Comparison of ENCODE assay signal across 8 cellular contexts in genomic region chr11:59058120-59058917, GRCh38. TPM values are rescaled to one million over a fixed set of nuclear protein-coding genes. Genes with fewer than 3 reads are reported as not detected.
DNase-seq lines count a peak whose midpoint lies in the region; ATAC-seq, FAIRE-seq and TF ChIP-seq lines count a peak whose summit lies in the region.
"Not testable (repeated sequence)": the region's sequence is repeated elsewhere in the genome, so short reads cannot be mapped to it uniquely, and the experiment has no call there.

No MANE protein-coding gene starts in this region.

- H3K36me3 Mint-ChIP-seq in central memory CD8-positive, alpha-beta T cell (ENCODE audit: insufficient read depth) = not testable (repeated sequence)

- H3K9me3 Mint-ChIP-seq in central memory CD8-positive, alpha-beta T cell = not testable (repeated sequence)

- H3K9me3 ChIP-seq in keratinocyte (ENCODE audit: control insufficient read depth, low read depth, low read length) = not testable (repeated sequence)

- H3K4me1 ChIP-seq in keratinocyte (ENCODE audit: control insufficient read depth, extremely low read depth, insufficient read depth, low read length) = not testable (repeated sequence)

- H3K27me3 ChIP-seq in keratinocyte (ENCODE audit: control insufficient read depth, extremely low read depth, insufficient read depth, low read length) = peaks cover 11% of the 10 kb centered on the region

- H3K4me2 ChIP-seq in keratinocyte (ENCODE audit: control insufficient read depth, extremely low read depth, insufficient read depth, low read depth, low read length) = peak overlapping the region; percentile 90

- H2AFZ ChIP-seq in keratinocyte (ENCODE audit: control insufficient read depth, low read length) = peak overlapping the region; percentile 87

- dilution Hi-C loops in keratinocyte (cut with MboI; ENCODE audit: extremely low pct_ligation_motif_present, low sequenced_read_pairs) = not testable (repeated sequence)

- not testable (repeated sequence) for H3K36me3 ChIP-seq in keratinocyte (ENCODE audit: control insufficient read depth in 2 of 2, extremely low read depth in 1 of 2, insufficient read depth in 2 of 2, low read length in 2 of 2)

- not testable (repeated sequence) for H4K20me1 ChIP-seq in keratinocyte (ENCODE audit: control insufficient read depth, extremely low read depth, insufficient read depth, low read length)

- TF ChIP-seq CTCF in AG09319 (IDR thresholded peaks at IDR 0.05; ENCODE audit: low read depth, low read length) = peak; percentile 73
- TF ChIP-seq CTCF in keratinocyte (optimal IDR thresholded peaks at IDR 0.05 in 1 of 3, IDR thresholded peaks at IDR 0.05 in 1 of 3, conservative IDR thresholded peaks at IDR 0.05 in 1 of 3; ENCODE audit: extremely low read depth in 1 of 3, insufficient read depth in 2 of 3, low read length in 3 of 3) = peak; percentile 91 to 98 (median 95)

- H3K27ac Mint-ChIP-seq in central memory CD8-positive, alpha-beta T cell (ENCODE audit: low read depth) = not testable (repeated sequence)

- DNase-seq in AG09319 (ENCODE audit: extremely low read depth, low read depth) (peak; percentile 61), NCI-H2227 (lab: John Stamatoyannopoulos, UW; ENCODE audit: unreplicated experiment) (peak; percentile 94), keratinocyte (ENCODE audit: low read depth, low spot score) (peak; percentile 65)
- DNase-seq in activated CD4-positive, CD25-positive, alpha-beta regulatory T cell treated with anti-CD3 and anti-CD28 coated beads, Interleukin-2, amount 50 U/mL, for 16 hours (ENCODE audit: low read depth, low spot score) = peak; percentile 55
- DNase-seq in central memory CD8-positive, alpha-beta T cell (ENCODE audit: low spot score in 2 of 2) = peak; percentile 67 to 74
- DNase-seq in stimulated activated CD4-positive, alpha-beta T cell treated with anti-CD3 and anti-CD28 coated beads, Interleukin-12 subunit alpha, Interleukin-12 subunit beta, amount 100 ng/mL, for 4 hours = peak; percentile 77

- H3K4me3 Mint-ChIP-seq in central memory CD8-positive, alpha-beta T cell = peak overlapping the region; percentile 64

- not testable (repeated sequence) for H3K9me1 ChIP-seq in keratinocyte (ENCODE audit: control insufficient read depth, extremely low read depth, insufficient read depth, low read length)

- not testable (repeated sequence) for H3K79me2 ChIP-seq in keratinocyte (ENCODE audit: control insufficient read depth, insufficient read depth, low read length)

- ATAC-seq in GM19023 (IDR thresholded peaks at IDR 0.05; ENCODE audit: unreplicated experiment) = peak; percentile 89
- ATAC-seq in HG03175 (IDR thresholded peaks at IDR 0.05; ENCODE audit: unreplicated experiment) = peak; percentile 92
- peak; percentile 67 for ATAC-seq in central memory CD8-positive, alpha-beta T cell (replicated peaks; ENCODE audit: extremely low read depth, poor library complexity, severe bottlenecking)

- not testable (repeated sequence) for H3K27ac ChIP-seq in keratinocyte (ENCODE audit: control insufficient read depth, insufficient read depth, low read length)

- peaks cover 86% of the 10 kb centered on the region for H3K27me3 Mint-ChIP-seq in central memory CD8-positive, alpha-beta T cell

- not testable (repeated sequence) for H3K4me1 Mint-ChIP-seq in central memory CD8-positive, alpha-beta T cell

- H3K4me3 ChIP-seq in keratinocyte (ENCODE audit: control insufficient read depth in 2 of 3, extremely low read depth in 1 of 3, insufficient read depth in 2 of 3, low read depth in 1 of 3, low read length in 3 of 3) = peak overlapping the region; percentile 9 to 65 (median 60)

- FAIRE-seq in keratinocyte (lab: Jason Lieb, UNC) = peak; percentile 95

- not testable (repeated sequence) for H3K9ac ChIP-seq in keratinocyte (ENCODE audit: control insufficient read depth, extremely low read depth, insufficient read depth, low read length)

RNA-seq across cellular contexts. Expression of gene GLYATL1B, which starts 27.8 kb away (rescaled TPM):
- not detected in 3 replicates for polyA plus RNA-seq in keratinocyte
- not detected for polyA plus RNA-seq in keratinocyte (2011; ENCODE audit: low read depth)
- polyA plus RNA-seq in keratinocyte (2011; cell fraction: cytosol; rRNA removed) = not detected in 2 replicates
- not detected in 2 replicates for polyA plus RNA-seq in keratinocyte (2011; cell fraction: nucleus; rRNA removed)
- not detected in 2 replicates for polyA plus RNA-seq in keratinocyte (2012; ENCODE audit: low replicate concordance)
- not detected in 3 replicates for polyA minus RNA-seq in keratinocyte
- polyA minus RNA-seq in keratinocyte (2011; cell fraction: cytosol; rRNA and poly(A)+ RNA removed) = not detected
- polyA minus RNA-seq in keratinocyte (2011; cell fraction: nucleus; rRNA and poly(A)+ RNA removed) = not detected in 2 replicates

RNA-seq across cellular contexts. Expression of gene FAM111B, which starts 48.7 kb away (rescaled TPM):
- polyA plus RNA-seq in keratinocyte = 0.54 to 5.3 TPM (median 4.9 TPM) in 3 replicates
- 0.15 TPM for polyA plus RNA-seq in keratinocyte (2011; ENCODE audit: low read depth)
- 0.66 and 1.9 TPM in 2 replicates for polyA plus RNA-seq in keratinocyte (2011; cell fraction: cytosol; rRNA removed)
- polyA plus RNA-seq in keratinocyte (2011; cell fraction: nucleus; rRNA removed) = 0.64 and 1.1 TPM in 2 replicates
- 0.11 and 5.4 TPM in 2 replicates for polyA plus RNA-seq in keratinocyte (2012; ENCODE audit: low replicate concordance)
- polyA minus RNA-seq in keratinocyte = 0.53 to 9.1 TPM (median 2.4 TPM) in 3 replicates
- 1.3 TPM for polyA minus RNA-seq in keratinocyte (2011; cell fraction: cytosol; rRNA and poly(A)+ RNA removed)
- 0.62 and 1.3 TPM in 2 replicates for polyA minus RNA-seq in keratinocyte (2011; cell fraction: nucleus; rRNA and poly(A)+ RNA removed)
